Comparison of ENCODE assay signal across 12 cellular contexts in genomic region chr5:129763651-129764050, GRCh38. TPM values are rescaled to one million over a fixed set of nuclear protein-coding genes. Genes with fewer than 3 reads are reported as not detected.
"Had no signal": no experiment of that assay in that cellular context is flagged by ENCODE, and none has a peak within 500 bp of the region (broad histone marks: within the 10 kb centered on the region; RNA-seq: fewer than 3 reads in every experiment).

No MANE protein-coding gene starts in this region.

- H3K4me3 Mint-ChIP-seq: GM23338, H9, HFFc6 had no signal

- H3K9me3 Mint-ChIP-seq: GM23338, H9, HFFc6 had no signal

- H3K9ac ChIP-seq: GM23248 had no signal

- H2AFZ ChIP-seq: GM23248, GM23338 had no signal

- FAIRE-seq: H1, H54 had no signal

- H3K36me3 ChIP-seq: HAP-1 had no signal

- H3K9me3 ChIP-seq: HAP-1 had no signal

- ATAC-seq: GM23338, HCT116 had no signal

- H3K27ac ChIP-seq: GM23248 had no signal

- H3K27ac Mint-ChIP-seq: GM23338, H9, HFFc6 had no signal

- H3K4me1 ChIP-seq: HAP-1 had no signal

- DNase-seq: GM23248, GOT3, H7, H9, HCEC 1CT, HFFc6 had no signal

- H3K4me3 ChIP-seq: GM23248, GM23338, HAP-1 had no signal

- H3K4me2 ChIP-seq: GM23338 had no signal

RNA-seq across cellular contexts. Expression of gene MINAR2, which starts 15.8 kb away (rescaled TPM):
- total RNA-seq: GM23248, GM23338, H4, H7, HFFc6 had no signal
- polyA plus RNA-seq: GM23248, GM23338, H1 had no signal
